ENCODE assay signal across 8 cellular contexts in genomic region chr10:121926669-121927360, GRCh38. TPM values are rescaled to one million over a fixed set of nuclear protein-coding genes. Genes with fewer than 3 reads are reported as not detected.
DNase-seq lines count a peak whose midpoint lies in the region; ATAC-seq and TF ChIP-seq lines count a peak whose summit lies in the region.

No MANE protein-coding gene starts in this region.

- peak overlapping the region; percentile 93 for H3K4me3 Mint-ChIP-seq in MCF 10A (ENCODE audit: unreplicated experiment)

- peak; percentile 45 for DNase-seq in NCI-H510A treated with DMSO at 0.1 percent for 48 hours (lab: John Stamatoyannopoulos, UW)
- no peak for DNase-seq in NCI-H510A (lab: John Stamatoyannopoulos, UW)
- peak; percentile 73 for DNase-seq in NAMALWA (ENCODE audit: low spot score)
- peak; percentile 28 for DNase-seq in MCF 10A (ENCODE audit: unreplicated experiment)
- DNase-seq in left kidney (ENCODE audit: low read depth, low spot score): peak; percentile 27
- DNase-seq in substantia nigra (lab: John Stamatoyannopoulos, UW): no peak
- no peak for DNase-seq in left colon

- no peaks in the 10 kb centered on the region for H3K27me3 Mint-ChIP-seq in MCF 10A (ENCODE audit: insufficient read depth, unreplicated experiment)

- no peaks in the 10 kb centered on the region for H3K9me3 Mint-ChIP-seq in MCF 10A (ENCODE audit: unreplicated experiment)

- peaks cover 18% of the 10 kb centered on the region for H3K4me1 Mint-ChIP-seq in MCF 10A (ENCODE audit: insufficient read depth, unreplicated experiment)

- no peak for TF ChIP-seq CTCF in MCF 10A (IDR thresholded peaks at IDR 0.05; ENCODE audit: unreplicated experiment)

- H3K27ac ChIP-seq in substantia nigra (ENCODE audit: low read depth, low read length, poor library complexity, severe bottlenecking): peak overlapping the region; percentile 94

- CTCF ChIA-PET in MCF 10A (lab: Yijun Ruan, JAX): interaction anchor here (0.6 kb wide), 1 partner anchor 140 kb away, joined by 3 read pairs; no protein-coding TSS in a partner anchor

- peak; percentile 15 for ATAC-seq in GM21576 (IDR thresholded peaks at IDR 0.05; ENCODE audit: unreplicated experiment)
- no peak for ATAC-seq in left colon

- TSS peak; percentile 47 for BruUV-seq in MCF 10A (replicated peaks; lab: Mats Ljungman, UMichigan)

- intact Hi-C loops in MCF 10A (cut with micrococcal nuclease) (loop anchor here (1.0 to 2.0 kb wide), 3 partner anchors 48 to 185 kb away; partner anchors contain the start of gene NSMCE4A), left colon (cut with DNase I, micrococcal nuclease) (no loop called here)

- POLR2A ChIA-PET in MCF 10A (lab: Yijun Ruan, JAX): interaction anchor here (0.6 to 3.8 kb wide), 19 partner anchors 10 to 1075 kb away, joined by 3 to 33 read pairs (median 6); partner anchors contain the start of genes NSMCE4A and WDR11

- peaks cover 8% of the 10 kb centered on the region for H3K36me3 Mint-ChIP-seq in MCF 10A (ENCODE audit: insufficient read depth, unreplicated experiment)

- peak overlapping the region; percentile 98 for H3K27ac Mint-ChIP-seq in MCF 10A (ENCODE audit: low read depth, unreplicated experiment)

RNA-seq across cellular contexts. Expression of gene ATE1, which starts 1.0 kb away (rescaled TPM):
- total RNA-seq in MCF 10A (2022): 33.1 and 40.4 TPM in 2 replicates
- total RNA-seq in left colon: 10 to 100 TPM; 44.8 to 50.7 TPM

RNA-seq across cellular contexts. Expression of gene NSMCE4A, which starts 48.2 kb away (rescaled TPM):
- total RNA-seq in MCF 10A (2022): 24.5 and 30.2 TPM in 2 replicates
- total RNA-seq in left colon: 10 to 100 TPM; 51.6 to 61.7 TPM

Comparison
In these comparisons a context has a peak if more than half of its experiments do, and no peak if none do; other contexts are left out.
1. DNase-seq: peak in NCI-H510A treated with DMSO at 0.1 percent for 48 hours (single experiment), NAMALWA (single experiment), MCF 10A (single experiment) and left kidney (single experiment); none in NCI-H510A (single experiment), substantia nigra (0 of 49) and left colon (0 of 2).